Comparison of ENCODE assay signal across 15 cellular contexts in the genomic region with DNA sequence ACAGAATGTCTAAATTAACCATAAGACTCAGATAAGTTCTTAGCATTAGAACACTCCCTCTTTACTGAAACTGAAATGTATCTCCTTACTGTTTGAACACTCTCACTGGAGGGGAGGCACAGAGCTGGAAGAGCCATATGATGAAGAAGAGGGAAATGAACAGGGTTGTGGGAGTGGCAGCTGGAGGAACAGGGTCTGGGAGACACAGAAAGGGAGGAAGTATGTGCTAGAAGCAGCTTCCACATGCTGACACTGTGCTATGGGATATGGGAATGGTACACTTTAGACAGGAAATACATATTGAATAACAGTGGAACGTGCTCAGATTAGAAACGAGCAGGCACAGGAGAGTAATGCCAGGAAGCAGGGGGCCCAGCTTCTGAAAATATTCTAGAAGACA.
DNase-seq lines count a peak whose midpoint lies in the region; ATAC-seq and TF ChIP-seq lines count a peak whose summit lies in the region.
"Had no signal": no experiment of that assay in that cellular context is flagged by ENCODE, and none has a peak within 500 bp of the region (broad histone marks: within the 10 kb centered on the region; RNA-seq: fewer than 3 reads in every experiment).

No MANE protein-coding gene starts in this region.

- H3K27ac Mint-ChIP-seq in brain: peak overlapping the region; percentile 3 to 75 (median 36)
- no peak overlapping the region for H3K27ac Mint-ChIP-seq in stimulated activated effector memory CD8-positive, alpha-beta T cell treated with anti-CD3 and anti-CD28 coated beads, Interleukin-12 subunit alpha, Interleukin-12 subunit beta, amount 100 ng/mL, for 72 hours
- H3K27ac Mint-ChIP-seq: CD8-positive, alpha-beta memory T cell had no signal

- no peak for TF ChIP-seq CTCF in brain (conservative IDR thresholded peaks at IDR 0.05)

- DNase-seq in KBM-7 (peak; percentile 24), left lobe of liver (ENCODE audit: low spot score) (no peak), skeletal muscle cell (ENCODE audit: low read depth) (peak; percentile 15), SW 1271 (lab: John Stamatoyannopoulos, UW) (no peak)
- DNase-seq in stimulated activated CD8-positive, alpha-beta memory T cell treated with anti-CD3 and anti-CD28 coated beads, Interleukin-4, amount 100 ng/mL, for 48 hours: no peak
- DNase-seq in stimulated activated effector memory CD8-positive, alpha-beta T cell treated with anti-CD3 and anti-CD28 coated beads, Interleukin-12 subunit alpha, Interleukin-12 subunit beta, amount 100 ng/mL, for 72 hours (ENCODE audit: low spot score in 2 of 2): no peak
- DNase-seq: CD8-positive, alpha-beta memory T cell; GOT3; NCI-H187; NCI-H446 treated with DMSO at 0.1 percent for 48 hours; NCI-H748 treated with DMSO at 0.1 percent for 48 hours; Right ventricle myocardium superior; SK-N-SH had no signal

- in situ Hi-C loops in KBM-7 (cut with MboI; ENCODE audit: low pct_unique_long_range_greater_than_20kb, low sequenced_read_pairs): no loop called here

- peak; percentile 47 for ATAC-seq in left lobe of liver
- no peak for ATAC-seq in stimulated activated effector memory CD8-positive, alpha-beta T cell treated with anti-CD3 and anti-CD28 coated beads, Interleukin-12 subunit alpha, Interleukin-12 subunit beta, amount 100 ng/mL, for 72 hours
- ATAC-seq: K562 had no signal

- no peaks in the 10 kb centered on the region for H3K9me3 Mint-ChIP-seq in brain
- H3K9me3 Mint-ChIP-seq in stimulated activated effector memory CD8-positive, alpha-beta T cell treated with anti-CD3 and anti-CD28 coated beads, Interleukin-12 subunit alpha, Interleukin-12 subunit beta, amount 100 ng/mL, for 72 hours: no peaks in the 10 kb centered on the region
- H3K9me3 Mint-ChIP-seq: CD8-positive, alpha-beta memory T cell had no signal

- H3K4me3 ChIP-seq in skeletal muscle cell (ENCODE audit: low read depth, low read length): no peak overlapping the region
- H3K4me3 ChIP-seq: K562 had no signal

- no peaks in the 10 kb centered on the region for H3K36me3 Mint-ChIP-seq in brain
- no peaks in the 10 kb centered on the region for H3K36me3 Mint-ChIP-seq in stimulated activated effector memory CD8-positive, alpha-beta T cell treated with anti-CD3 and anti-CD28 coated beads, Interleukin-12 subunit alpha, Interleukin-12 subunit beta, amount 100 ng/mL, for 72 hours
- H3K36me3 Mint-ChIP-seq: CD8-positive, alpha-beta memory T cell had no signal

- H3K27me3 Mint-ChIP-seq in brain: no peaks in the 10 kb centered on the region
- H3K27me3 Mint-ChIP-seq: CD8-positive, alpha-beta memory T cell had no signal

- H3K4me3 Mint-ChIP-seq in brain: no peak overlapping the region
- H3K4me3 Mint-ChIP-seq in stimulated activated effector memory CD8-positive, alpha-beta T cell treated with anti-CD3 and anti-CD28 coated beads, Interleukin-12 subunit alpha, Interleukin-12 subunit beta, amount 100 ng/mL, for 72 hours: no peak overlapping the region
- H3K4me3 Mint-ChIP-seq: CD8-positive, alpha-beta memory T cell had no signal

- peaks cover 60% of the 10 kb centered on the region for H3K4me1 Mint-ChIP-seq in brain
- no peaks in the 10 kb centered on the region for H3K4me1 Mint-ChIP-seq in stimulated activated effector memory CD8-positive, alpha-beta T cell treated with anti-CD3 and anti-CD28 coated beads, Interleukin-12 subunit alpha, Interleukin-12 subunit beta, amount 100 ng/mL, for 72 hours
- H3K4me1 Mint-ChIP-seq: CD8-positive, alpha-beta memory T cell had no signal

Comparison
In these comparisons a context has a peak if more than half of its experiments do, and no peak if none do; other contexts are left out.
1. DNase-seq: peak in KBM-7 (single experiment) and skeletal muscle cell (single experiment); none in left lobe of liver (single experiment), stimulated activated CD8-positive, alpha-beta memory T cell treated with anti-CD3 and anti-CD28 coated beads, Interleukin-4, amount 100 ng/mL, for 48 hours (single experiment), SW 1271 (0 of 2) and stimulated activated effector memory CD8-positive, alpha-beta T cell treated with anti-CD3 and anti-CD28 coated beads, Interleukin-12 subunit alpha, Interleukin-12 subunit beta, amount 100 ng/mL, for 72 hours (0 of 2).